ENCODE assay signal across 1 cellular context in genomic region chr6:41731561-41732086, GRCh38.
TF ChIP-seq lines count a peak whose summit lies in the region.

No MANE protein-coding gene starts in this region.

TF ChIP-seq in A549, 52 proteins besides CTCF, POLR2A, EP300 and RAD21:
- no peak for TF ChIP-seq ZFP36 (IDR thresholded peaks at IDR 0.05; ENCODE audit: borderline replicate concordance, partially characterized antibody)
- no peak for TF ChIP-seq KDM1A (IDR thresholded peaks at IDR 0.05; ENCODE audit: low read depth)
- TF ChIP-seq ZNF302 (CRISPR knock-in tag; IDR thresholded peaks at IDR 0.05), result no peak
- no peak for TF ChIP-seq ATOH8 (CRISPR knock-in tag; IDR thresholded peaks at IDR 0.05; ENCODE audit: low read depth)
- no peak for TF ChIP-seq KDM5A (IDR thresholded peaks at IDR 0.05)
- no peak for TF ChIP-seq HDAC2 (IDR thresholded peaks at IDR 0.05)
- no peak for TF ChIP-seq EHMT2 (IDR thresholded peaks at IDR 0.05; ENCODE audit: low read depth)
- TF ChIP-seq SMC3 (IDR thresholded peaks at IDR 0.05), result no peak
- TF ChIP-seq JUN (IDR thresholded peaks at IDR 0.05), result no peak
- no peak for TF ChIP-seq CHD2 (IDR thresholded peaks at IDR 0.05; ENCODE audit: low read length, partially characterized antibody)
- TF ChIP-seq NFE2L2 (conservative IDR thresholded peaks at IDR 0.05; ENCODE audit: low read length), result no peak
TF ChIP-seq in A549: peak in this region for 0.
